ENCODE assay signal across 15 cellular contexts in genomic region chr9:74940600-74940999, GRCh38. TPM values are rescaled to one million over a fixed set of nuclear protein-coding genes. Genes with fewer than 3 reads are reported as not detected.
DNase-seq lines count a peak whose midpoint lies in the region; ATAC-seq, FAIRE-seq and TF ChIP-seq lines count a peak whose summit lies in the region.
"Had no signal": no experiment of that assay in that cellular context is flagged by ENCODE, and none has a peak within 500 bp of the region (broad histone marks: within the 10 kb centered on the region; RNA-seq: fewer than 3 reads in every experiment).

No MANE protein-coding gene starts in this region.

- CTCF ChIA-PET in A549 (lab: Yijun Ruan, JAX), result interaction anchor here (0.7 to 2.4 kb wide), 2 partner anchors 11 to 170 kb away, joined by 3 to 17 read pairs; partner anchors contain the start of gene C9orf40
- CTCF ChIA-PET in HEK293T (lab: Yijun Ruan, JAX), result interaction anchor here (0.5 kb wide), 1 partner anchor 11 kb away, joined by 3 read pairs; no protein-coding TSS in a partner anchor
- CTCF ChIA-PET in activated CD4-positive, alpha-beta T cell treated with anti-CD3 and anti-CD28 coated beads, Interleukin-2, amount 10 ng/mL, durations not matched to agents 7 days and 5 days (lab: Charles Lee), result interaction anchor here (3.7 kb wide), 1 partner anchor 11 kb away, joined by 17 read pairs; the partner anchor contains the start of gene C9orf40

- H3K4me1 ChIP-seq in A549 (no peaks in the 10 kb centered on the region), foreskin keratinocyte (no peaks in the 10 kb centered on the region)

- H3K4me1 Mint-ChIP-seq in CD14-positive monocyte, result peaks cover 7% of the 10 kb centered on the region
- H3K4me1 Mint-ChIP-seq in activated CD4-positive, alpha-beta T cell treated with anti-CD3 and anti-CD28 coated beads, Interleukin-2, amount 10 ng/mL, durations not matched to agents 7 days and 5 days, result peaks cover 13% of the 10 kb centered on the region

- FAIRE-seq in A549 (lab: Jason Lieb, UNC), result peak; percentile 7
- FAIRE-seq: frontal cortex had no signal

- TF ChIP-seq POLR2A in A549 (IDR thresholded peaks at IDR 0.05; ENCODE audit: low read length), result no peak

- no peak overlapping the region for H3K4me3 ChIP-seq in A549

- no peaks in the 10 kb centered on the region for H3K27me3 ChIP-seq in foreskin keratinocyte

- no peak for TF ChIP-seq RAD21 in A549 (conservative IDR thresholded peaks at IDR 0.05 in 1 of 2, IDR thresholded peaks at IDR 0.05 in 1 of 2)

- TF ChIP-seq EP300 in A549 (IDR thresholded peaks at IDR 0.05), result no peak

- H3K9me3 ChIP-seq in A549, result no peaks in the 10 kb centered on the region
- H3K9me3 ChIP-seq: neutrophil had no signal

- H3K27ac Mint-ChIP-seq in CD14-positive monocyte, result no peak overlapping the region
- H3K27ac Mint-ChIP-seq in activated CD4-positive, alpha-beta T cell treated with anti-CD3 and anti-CD28 coated beads, Interleukin-2, amount 10 ng/mL, durations not matched to agents 7 days and 5 days, result no peak overlapping the region

- H3K36me3 Mint-ChIP-seq in CD14-positive monocyte, result no peaks in the 10 kb centered on the region
- H3K36me3 Mint-ChIP-seq in activated CD4-positive, alpha-beta T cell treated with anti-CD3 and anti-CD28 coated beads, Interleukin-2, amount 10 ng/mL, durations not matched to agents 7 days and 5 days (ENCODE audit: low read depth), result peaks cover 3% of the 10 kb centered on the region

- no peak overlapping the region for H3K27ac ChIP-seq in A549
- no peak overlapping the region for H3K27ac ChIP-seq in foreskin keratinocyte
- H3K27ac ChIP-seq: neutrophil had no signal

- WGBS in A549 (ENCODE audit: missing lambda C conversion rate), result 46% methylated on average over 4 of the region's 4 CpGs

- no peak overlapping the region for H3K4me2 ChIP-seq in A549

- POLR2A ChIA-PET in A549 (lab: Yijun Ruan, JAX) (no interaction called here), HEK293T (lab: Yijun Ruan, JAX) (interaction anchor here (1.0 kb wide), 1 partner anchor 10 kb away, joined by 3 read pairs; no protein-coding TSS in a partner anchor)
- POLR2A ChIA-PET in activated CD4-positive, alpha-beta T cell treated with anti-CD3 and anti-CD28 coated beads, Interleukin-2, amount 10 ng/mL, durations not matched to agents 7 days and 5 days (lab: Charles Lee), result no interaction called here

- H3K9me3 Mint-ChIP-seq in CD14-positive monocyte, result peaks cover 7 to 17% (median 8%) of the 10 kb centered on the region in 7 donors
- H3K9me3 Mint-ChIP-seq in activated CD4-positive, alpha-beta T cell treated with anti-CD3 and anti-CD28 coated beads, Interleukin-2, amount 10 ng/mL, durations not matched to agents 7 days and 5 days, result peaks cover 10% of the 10 kb centered on the region

- H3K27me3 Mint-ChIP-seq in CD14-positive monocyte (ENCODE audit: low read depth in 3 of 3), result peaks cover 3 to 6% (median 4%) of the 10 kb centered on the region in 3 donors
- peaks cover 3% of the 10 kb centered on the region for H3K27me3 Mint-ChIP-seq in activated CD4-positive, alpha-beta T cell treated with anti-CD3 and anti-CD28 coated beads, Interleukin-2, amount 10 ng/mL, durations not matched to agents 7 days and 5 days

- ATAC-seq in A549 (peak; percentile 30 to 45; a peak in 3 of 6 replicates), foreskin keratinocyte (peak; percentile 79), GM18520 (IDR thresholded peaks at IDR 0.05; ENCODE audit: unreplicated experiment) (no peak)
- ATAC-seq: left ventricle myocardium superior had no signal

- H3K4me3 Mint-ChIP-seq in CD14-positive monocyte, result no peak overlapping the region
- no peak overlapping the region for H3K4me3 Mint-ChIP-seq in activated CD4-positive, alpha-beta T cell treated with anti-CD3 and anti-CD28 coated beads, Interleukin-2, amount 10 ng/mL, durations not matched to agents 7 days and 5 days

- DNase-seq in A549 (ENCODE audit: low read depth in 1 of 2, low spot score in 1 of 2) (no peak), HEK293T (ENCODE audit: extremely low spot score) (peak; percentile 22), RPMI7951 (ENCODE audit: low read depth) (peak; percentile 74), foreskin keratinocyte (peak in 1 of 2 donors; percentile 28), CD14-positive monocyte (ENCODE audit: low spot score) (no peak), NCI-H524 (lab: John Stamatoyannopoulos, UW) (no peak)
- no peak for DNase-seq in activated CD4-positive, alpha-beta T cell treated with anti-CD3 and anti-CD28 coated beads, Interleukin-2, amount 10 ng/mL, durations not matched to agents 7 days and 5 days
- DNase-seq: activated CD4-positive, alpha-beta T cell treated with anti-CD3 and anti-CD28 coated beads for 4 hours; left ventricle myocardium superior; NCI-H1048; NCI-H526 treated with DMSO at 0.1 percent for 48 hours; stimulated activated CD4-positive, alpha-beta T cell treated with anti-CD3 and anti-CD28 coated beads, Interleukin-12 subunit alpha, Interleukin-12 subunit beta, amount 100 ng/mL, for 4 hours had no signal

- intact Hi-C loops in CD14-positive monocyte (cut with micrococcal nuclease), result no loop called here

- TF ChIP-seq CTCF in A549 (IDR thresholded peaks at IDR 0.05) (no peak), foreskin keratinocyte (conservative IDR thresholded peaks at IDR 0.05) (peak; percentile 60), CD14-positive monocyte (IDR thresholded peaks at IDR 0.05) (no peak)

TF ChIP-seq in A549, 52 proteins besides CTCF, POLR2A, EP300 and RAD21 (continues in another document):
- no peak for TF ChIP-seq POLR2AphosphoS2 (conservative IDR thresholded peaks at IDR 0.05; ENCODE audit: low read length)
- no peak for TF ChIP-seq EHMT2 (IDR thresholded peaks at IDR 0.05; ENCODE audit: low read depth)
- TF ChIP-seq, protein P1, sequence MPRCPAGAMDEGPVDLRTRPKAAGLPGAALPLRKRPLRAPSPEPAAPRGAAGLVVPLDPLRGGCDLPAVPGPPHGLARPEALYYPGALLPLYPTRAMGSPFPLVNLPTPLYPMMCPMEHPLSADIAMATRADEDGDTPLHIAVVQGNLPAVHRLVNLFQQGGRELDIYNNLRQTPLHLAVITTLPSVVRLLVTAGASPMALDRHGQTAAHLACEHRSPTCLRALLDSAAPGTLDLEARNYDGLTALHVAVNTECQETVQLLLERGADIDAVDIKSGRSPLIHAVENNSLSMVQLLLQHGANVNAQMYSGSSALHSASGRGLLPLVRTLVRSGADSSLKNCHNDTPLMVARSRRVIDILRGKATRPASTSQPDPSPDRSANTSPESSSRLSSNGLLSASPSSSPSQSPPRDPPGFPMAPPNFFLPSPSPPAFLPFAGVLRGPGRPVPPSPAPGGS (IDR thresholded peaks at IDR 0.05), result no peak
- no peak for TF ChIP-seq HDAC2 (IDR thresholded peaks at IDR 0.05)
- no peak for TF ChIP-seq HOXB5 (CRISPR knock-in tag; IDR thresholded peaks at IDR 0.05)

TF ChIP-seq in HEK293T, 16 proteins besides CTCF, POLR2A, EP300 and RAD21:
- TF ChIP-seq L3MBTL2 (conservative IDR thresholded peaks at IDR 0.05), result no peak
- no peak for TF ChIP-seq FOXA1 (IDR thresholded peaks at IDR 0.05)
- TF ChIP-seq BHLHE40 (IDR thresholded peaks at IDR 0.05; ENCODE audit: borderline replicate concordance), result no peak
- TF ChIP-seq FOXM1 (IDR thresholded peaks at IDR 0.05; ENCODE audit: borderline replicate concordance), result no peak
- no peak for TF ChIP-seq TARDBP (IDR thresholded peaks at IDR 0.05)
- no peak for TF ChIP-seq LEF1 (IDR thresholded peaks at IDR 0.05; ENCODE audit: borderline replicate concordance)
- no peak for TF ChIP-seq ELF4 (IDR thresholded peaks at IDR 0.05)
- no peak for TF ChIP-seq PKNOX1 (IDR thresholded peaks at IDR 0.05)
- TF ChIP-seq SUZ12 (IDR thresholded peaks at IDR 0.05), result no peak
- TF ChIP-seq ARNT (IDR thresholded peaks at IDR 0.05), result no peak
- TF ChIP-seq ZNF384 (IDR thresholded peaks at IDR 0.05), result no peak
- TF ChIP-seq HDGF (IDR thresholded peaks at IDR 0.05; ENCODE audit: borderline replicate concordance), result no peak
- no peak for TF ChIP-seq FOXK2 (IDR thresholded peaks at IDR 0.05)
- no peak for TF ChIP-seq NFRKB (IDR thresholded peaks at IDR 0.05)
- no peak for TF ChIP-seq CTBP1 (IDR thresholded peaks at IDR 0.05; ENCODE audit: borderline replicate concordance)
- TF ChIP-seq SP1 (IDR thresholded peaks at IDR 0.05), result no peak

RNA-seq across cellular contexts. Expression of gene C9orf40, which starts 12.1 kb away (rescaled TPM):
- 4.0 and 8.8 TPM in 2 replicates for polyA plus RNA-seq in A549 (2011; rRNA removed)
- 3.8 and 5.4 TPM in 2 replicates for polyA plus RNA-seq in A549 (2012; cell fraction: cytosol; rRNA removed)
- 3.9 and 8.1 TPM in 2 replicates for polyA plus RNA-seq in A549 (2012; cell fraction: nucleus; rRNA removed)
- polyA plus RNA-seq in A549 (2017; fragmentation: RNase III; extraction: RNeasy Plus Mini Kit Qiagen cat#74134 plus additional on column Dnase treatment), result 11.7 to 14.4 TPM (median 13.6 TPM) in 3 replicates
- 0.97 and 1.3 TPM in 2 replicates for polyA minus RNA-seq in A549 (2011; rRNA and poly(A)+ RNA removed)
- 7.9 and 8.6 TPM in 2 replicates for total RNA-seq in RPMI7951 (2014; rRNA removed; shearing (Covaris generic))
- 8.4 and 9.1 TPM in 2 replicates for total RNA-seq in foreskin keratinocyte
- 7.9 and 9.2 TPM in 2 replicates for polyA plus RNA-seq in foreskin keratinocyte
- polyA plus RNA-seq in CD14-positive monocyte, result 1 to 10 TPM in 1 of 2 donors, under 1 TPM in 1; 0.44 to 1.1 TPM
- 10 to 100 TPM; 20.1 to 22.2 TPM for total RNA-seq in activated CD4-positive, alpha-beta T cell treated with anti-CD3 and anti-CD28 coated beads, Interleukin-2, amount 10 ng/mL, durations not matched to agents 7 days and 5 days

RNA-seq across cellular contexts. Expression of gene TRPM6, which starts 52.9 kb away (rescaled TPM):
- polyA plus RNA-seq in A549 (2011; rRNA removed) (2.1 and 2.2 TPM in 2 replicates), A549 (2017; fragmentation: RNase III; extraction: RNeasy Plus Mini Kit Qiagen cat#74134 plus additional on column Dnase treatment) (1.5 to 1.8 TPM (median 1.5 TPM) in 3 replicates), foreskin keratinocyte (0.12 TPM in 2 replicates), CD14-positive monocyte (not detected)
- polyA plus RNA-seq in A549 (2012; cell fraction: cytosol; rRNA removed), result 0.42 and 0.58 TPM in 2 replicates
- 0.46 and 0.70 TPM in 2 replicates for polyA plus RNA-seq in A549 (2012; cell fraction: nucleus; rRNA removed)
- 2.3 and 2.4 TPM in 2 replicates for polyA minus RNA-seq in A549 (2011; rRNA and poly(A)+ RNA removed)
- total RNA-seq in RPMI7951 (2014; rRNA removed; shearing (Covaris generic)), result under 0.01 TPM in 1 of 2 replicates, not detected in the other
- total RNA-seq in foreskin keratinocyte, result 0.28 and 0.41 TPM in 2 replicates
- not detected for total RNA-seq in activated CD4-positive, alpha-beta T cell treated with anti-CD3 and anti-CD28 coated beads, Interleukin-2, amount 10 ng/mL, durations not matched to agents 7 days and 5 days

Comparison
In these comparisons a context has a peak if more than half of its experiments do, and no peak if none do; other contexts are left out.
1. DNase-seq: peak in HEK293T (single experiment) and RPMI7951 (single experiment); none in A549 (0 of 2), CD14-positive monocyte (single experiment), activated CD4-positive, alpha-beta T cell treated with anti-CD3 and anti-CD28 coated beads, Interleukin-2, amount 10 ng/mL, durations not matched to agents 7 days and 5 days (single experiment) and NCI-H524 (0 of 2).